ENCODE assay signal across 2 cellular contexts in genomic region chr1:169933999-169934725, GRCh38.
A peak's percentile ranks its signal among the peaks of the same experiment; 100 is the strongest.
TF ChIP-seq lines count a peak whose summit lies in the region.

No MANE protein-coding gene starts in this region.

TF ChIP-seq in HEK293, 187 proteins besides CTCF, POLR2A, EP300 and RAD21 (continued from another document and continues in another):
- TF ChIP-seq ZBTB44 (tag by site-specific recombination; IDR thresholded peaks at IDR 0.05) (peak; percentile 37), ZNF626 (tag by site-specific recombination; IDR thresholded peaks at IDR 0.05) (no peak), IKZF3 (tag by site-specific recombination; IDR thresholded peaks at IDR 0.05) (peak; percentile 61), ZNF610 (tag by site-specific recombination; IDR thresholded peaks at IDR 0.05; ENCODE audit: borderline replicate concordance) (0 out of 2 replicates have a peak, but pooled peaks have one; percentile 47), ZBTB17 (tag by site-specific recombination; IDR thresholded peaks at IDR 0.05) (peak; percentile 66), ZNF580 (tag by site-specific recombination; IDR thresholded peaks at IDR 0.05) (peak; percentile 92), ZNF138 (tag by site-specific recombination; IDR thresholded peaks at IDR 0.05; ENCODE audit: borderline replicate concordance) (no peak), ZNF629 (tag by site-specific recombination; IDR thresholded peaks at IDR 0.05) (peak; percentile 62), ZNF449 (tag by site-specific recombination; IDR thresholded peaks at IDR 0.05) (0 out of 2 replicates have a peak, but pooled peaks have one; percentile 22), BCL6B (tag by site-specific recombination; IDR thresholded peaks at IDR 0.05) (peak; percentile 57), ZNF561 (tag by site-specific recombination; IDR thresholded peaks at IDR 0.05; ENCODE audit: borderline replicate concordance) (peak; percentile 71), KLF16 (tag by site-specific recombination; IDR thresholded peaks at IDR 0.05) (0 out of 2 replicates have a peak, but pooled peaks have one; percentile 33), OSR2 (tag by site-specific recombination; IDR thresholded peaks at IDR 0.05) (peak; percentile 87), ZNF221 (tag by site-specific recombination; IDR thresholded peaks at IDR 0.05; ENCODE audit: borderline replicate concordance) (no peak), FEZF1 (tag by site-specific recombination; IDR thresholded peaks at IDR 0.05) (peak; percentile 90), EGR2 (tag by site-specific recombination; IDR thresholded peaks at IDR 0.05; ENCODE audit: low read depth) (0 out of 2 replicates have a peak, but pooled peaks have one; percentile 22), MEIS1 (CRISPR knock-in tag; IDR thresholded peaks at IDR 0.05; ENCODE audit: borderline replicate concordance) (no peak), KLF9 (tag by site-specific recombination; IDR thresholded peaks at IDR 0.05; ENCODE audit: low read depth) (no peak), PRDM4 (tag by site-specific recombination; IDR thresholded peaks at IDR 0.05) (peak; percentile 74), ZNF501 (tag by site-specific recombination; IDR thresholded peaks at IDR 0.05) (0 out of 2 replicates have a peak, but pooled peaks have one; percentile 33), SETDB1 (IDR thresholded peaks at IDR 0.05; ENCODE audit: insufficient read length, low read length) (no peak), ZNF488 (tag by site-specific recombination; IDR thresholded peaks at IDR 0.05) (no peak), GFI1B (tag by site-specific recombination; IDR thresholded peaks at IDR 0.05) (peak; percentile 74; the same call in 1 of the 2 replicates)

TF ChIP-seq in SK-N-SH, 30 proteins besides CTCF, POLR2A, EP300 and RAD21 (continued from another document):
- TF ChIP-seq REST (IDR thresholded peaks at IDR 0.05; ENCODE audit: low read depth, low read length): no peak
- TF ChIP-seq RXRA (IDR thresholded peaks at IDR 0.05; ENCODE audit: borderline replicate concordance, low read depth): no peak
- peak; percentile 75 for TF ChIP-seq NFIC (IDR thresholded peaks at IDR 0.05; ENCODE audit: borderline replicate concordance)
